In the genomic region with DNA sequence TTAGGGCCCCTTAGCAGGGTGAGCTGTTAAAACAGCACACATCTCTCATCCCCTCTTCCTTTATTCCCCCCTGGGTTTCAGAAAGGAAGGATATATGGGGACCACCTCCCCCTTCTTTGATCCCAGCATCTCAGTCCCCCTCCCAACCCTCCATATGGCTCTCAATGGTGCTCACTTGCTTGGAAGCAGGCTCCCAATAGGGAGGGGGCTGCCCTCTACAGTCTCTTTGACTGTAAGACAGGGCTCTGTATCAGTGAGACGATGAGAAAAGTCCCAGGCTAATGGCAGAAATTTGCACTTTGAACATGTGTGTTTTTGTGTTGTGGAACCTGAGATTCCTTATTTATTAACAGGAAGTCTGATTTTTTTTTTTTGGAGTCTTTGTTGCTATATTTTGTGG, we compare ENCODE assay signal across 1 cellular context.
TF ChIP-seq lines count a peak whose summit lies in the region.

No MANE protein-coding gene starts in this region.

TF ChIP-seq in IMR-90, 13 proteins besides CTCF, POLR2A, EP300 and RAD21:
- no peak for TF ChIP-seq MXI1 (IDR thresholded peaks at IDR 0.05; ENCODE audit: borderline replicate concordance, low read depth, low read length)
- TF ChIP-seq BHLHE40 (IDR thresholded peaks at IDR 0.05; ENCODE audit: low read depth, low read length): no peak
- no peak for TF ChIP-seq MAFK (IDR thresholded peaks at IDR 0.05; ENCODE audit: low read depth, low read length)
- TF ChIP-seq SMC3 (IDR thresholded peaks at IDR 0.05; ENCODE audit: low read depth, low read length): no peak
- no peak for TF ChIP-seq CEBPB (IDR thresholded peaks at IDR 0.05; ENCODE audit: low read depth, low read length)
- no peak for TF ChIP-seq ELK1 (IDR thresholded peaks at IDR 0.05; ENCODE audit: borderline replicate concordance, low read depth, low read length)
- TF ChIP-seq, protein P1, sequence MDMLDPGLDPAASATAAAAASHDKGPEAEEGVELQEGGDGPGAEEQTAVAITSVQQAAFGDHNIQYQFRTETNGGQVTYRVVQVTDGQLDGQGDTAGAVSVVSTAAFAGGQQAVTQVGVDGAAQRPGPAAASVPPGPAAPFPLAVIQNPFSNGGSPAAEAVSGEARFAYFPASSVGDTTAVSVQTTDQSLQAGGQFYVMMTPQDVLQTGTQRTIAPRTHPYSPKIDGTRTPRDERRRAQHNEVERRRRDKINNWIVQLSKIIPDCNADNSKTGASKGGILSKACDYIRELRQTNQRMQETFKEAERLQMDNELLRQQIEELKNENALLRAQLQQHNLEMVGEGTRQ (IDR thresholded peaks at IDR 0.05; ENCODE audit: low read depth, low read length): no peak
- no peak for TF ChIP-seq NFE2L2 (IDR thresholded peaks at IDR 0.05; ENCODE audit: low read depth, low read length)
- TF ChIP-seq RFX5 (IDR thresholded peaks at IDR 0.05; ENCODE audit: low read depth, low read length): no peak
- TF ChIP-seq CHD1 (IDR thresholded peaks at IDR 0.05; ENCODE audit: low read depth, low read length): no peak
- no peak for TF ChIP-seq RCOR1 (IDR thresholded peaks at IDR 0.05; ENCODE audit: insufficient replicate concordance, low read length)
- no peak for TF ChIP-seq MAZ (IDR thresholded peaks at IDR 0.05; ENCODE audit: borderline replicate concordance, low read depth, low read length)
- no peak for TF ChIP-seq FOS (IDR thresholded peaks at IDR 0.05; ENCODE audit: low read depth, low read length)
